ENCODE assay signal across 14 cellular contexts in genomic region chr1:107637101-107637500, GRCh38.
A peak's percentile ranks its signal among the peaks of the same experiment; 100 is the strongest.
DNase-seq lines count a peak whose midpoint lies in the region; ATAC-seq, FAIRE-seq and TF ChIP-seq lines count a peak whose summit lies in the region.
"Had no signal": no experiment of that assay in that cellular context is flagged by ENCODE, and none has a peak within 500 bp of the region (broad histone marks: within the 10 kb centered on the region; RNA-seq: fewer than 3 reads in every experiment).

No MANE protein-coding gene starts in this region.

- intact Hi-C loops in activated CD8-positive, alpha-beta T cell treated with anti-CD3 and anti-CD28 coated beads for 36 hours (cut with micrococcal nuclease), result no loop called here
- intact Hi-C loops in aorta (cut with DNase I), result no loop called here

- FAIRE-seq in RCC 7860 (lab: Jason Lieb, UNC), result peak; percentile 61
- FAIRE-seq: H54 had no signal

- ATAC-seq in activated CD8-positive, alpha-beta T cell treated with anti-CD3 and anti-CD28 coated beads for 36 hours, result no peak
- no peak for ATAC-seq in aorta (ENCODE audit: low FRiP score)
- ATAC-seq: CD8-positive, alpha-beta T cell had no signal

- CTCF ChIA-PET in activated CD8-positive, alpha-beta T cell treated with anti-CD3 and anti-CD28 coated beads for 36 hours (lab: Charles Lee), result no interaction called here

- no peak overlapping the region for H3K27ac ChIP-seq in aorta (ENCODE audit: low read depth in 1 of 2, low read length in 2 of 2)

- H3K4me3 ChIP-seq in aorta (ENCODE audit: low read length in 2 of 2), result no peak overlapping the region

- H3K4me3 Mint-ChIP-seq in endothelial cell (ENCODE audit: unreplicated experiment), result no peak overlapping the region
- no peak overlapping the region for H3K4me3 Mint-ChIP-seq in activated CD8-positive, alpha-beta T cell treated with anti-CD3 and anti-CD28 coated beads for 36 hours
- no peak overlapping the region for H3K4me3 Mint-ChIP-seq in osteocyte (ENCODE audit: unreplicated experiment)
- H3K4me3 Mint-ChIP-seq: CD14-positive monocyte; CD8-positive, alpha-beta T cell; IgD-negative memory B cell had no signal

- no peaks in the 10 kb centered on the region for H3K36me3 ChIP-seq in aorta (ENCODE audit: control insufficient read depth in 1 of 2, insufficient read depth in 2 of 2, low read length in 1 of 2)

- H3K9me3 Mint-ChIP-seq in endothelial cell (ENCODE audit: unreplicated experiment) (no peaks in the 10 kb centered on the region), osteocyte (ENCODE audit: unreplicated experiment) (no peaks in the 10 kb centered on the region)
- H3K9me3 Mint-ChIP-seq in activated CD8-positive, alpha-beta T cell treated with anti-CD3 and anti-CD28 coated beads for 36 hours, result no peaks in the 10 kb centered on the region
- H3K9me3 Mint-ChIP-seq: CD8-positive, alpha-beta T cell had no signal

- no peaks in the 10 kb centered on the region for H3K4me1 ChIP-seq in aorta (ENCODE audit: control insufficient read depth in 1 of 2, insufficient read depth in 2 of 2, low read length in 2 of 2)

- H3K4me1 Mint-ChIP-seq in endothelial cell (ENCODE audit: unreplicated experiment) (no peaks in the 10 kb centered on the region), osteocyte (ENCODE audit: unreplicated experiment) (no peaks in the 10 kb centered on the region)
- no peaks in the 10 kb centered on the region for H3K4me1 Mint-ChIP-seq in activated CD8-positive, alpha-beta T cell treated with anti-CD3 and anti-CD28 coated beads for 36 hours (ENCODE audit: low read depth)
- H3K4me1 Mint-ChIP-seq: IgD-negative memory B cell had no signal

- no peaks in the 10 kb centered on the region for H3K27me3 ChIP-seq in aorta (ENCODE audit: control insufficient read depth in 1 of 2, insufficient read depth in 2 of 2, low read length in 1 of 2)

- peak; percentile 50 for DNase-seq in H4 (ENCODE audit: low spot score)
- DNase-seq in RCC 7860 (ENCODE audit: low spot score), result no peak
- peak; percentile 16 for DNase-seq in astrocyte of the hippocampus (ENCODE audit: low read depth, low spot score)
- DNase-seq in endothelial cell (ENCODE audit: low spot score), result no peak
- DNase-seq in activated CD8-positive, alpha-beta T cell treated with anti-CD3 and anti-CD28 coated beads for 36 hours, result no peak
- no peak for DNase-seq in osteocyte (ENCODE audit: extremely low spot score, unreplicated experiment)
- DNase-seq in aorta, result no peak
- DNase-seq: CD8-positive, alpha-beta T cell; COR-L47; DND-41; GF-D8 had no signal

- H3K27ac Mint-ChIP-seq in endothelial cell (ENCODE audit: unreplicated experiment) (no peak overlapping the region), osteocyte (ENCODE audit: unreplicated experiment) (no peak overlapping the region)
- no peak overlapping the region for H3K27ac Mint-ChIP-seq in activated CD8-positive, alpha-beta T cell treated with anti-CD3 and anti-CD28 coated beads for 36 hours
- H3K27ac Mint-ChIP-seq: CD14-positive monocyte; CD8-positive, alpha-beta T cell; IgD-negative memory B cell had no signal

- H3K27me3 Mint-ChIP-seq in endothelial cell (ENCODE audit: unreplicated experiment) (no peaks in the 10 kb centered on the region), osteocyte (ENCODE audit: unreplicated experiment) (no peaks in the 10 kb centered on the region)
- no peaks in the 10 kb centered on the region for H3K27me3 Mint-ChIP-seq in activated CD8-positive, alpha-beta T cell treated with anti-CD3 and anti-CD28 coated beads for 36 hours
- H3K27me3 Mint-ChIP-seq: IgD-negative memory B cell had no signal

- WGBS in aorta, 2 donors, result 77 to 82% methylated on average over 6 of the region's 6 CpGs

- TF ChIP-seq CTCF in endothelial cell (IDR thresholded peaks at IDR 0.05; ENCODE audit: unreplicated experiment) (no peak), osteocyte (IDR thresholded peaks at IDR 0.05) (no peak)
- no peak for TF ChIP-seq CTCF in activated CD8-positive, alpha-beta T cell treated with anti-CD3 and anti-CD28 coated beads for 36 hours (IDR thresholded peaks at IDR 0.05)

- no peaks in the 10 kb centered on the region for H3K9me3 ChIP-seq in aorta (ENCODE audit: control insufficient read depth, low read length)

- H3K36me3 Mint-ChIP-seq in endothelial cell (ENCODE audit: low read depth, unreplicated experiment), result peaks cover 36% of the 10 kb centered on the region
- H3K36me3 Mint-ChIP-seq in activated CD8-positive, alpha-beta T cell treated with anti-CD3 and anti-CD28 coated beads for 36 hours (ENCODE audit: low read depth), result peaks cover 13% of the 10 kb centered on the region
- H3K36me3 Mint-ChIP-seq in osteocyte (ENCODE audit: unreplicated experiment), result no peaks in the 10 kb centered on the region

- POLR2A ChIA-PET in activated CD8-positive, alpha-beta T cell treated with anti-CD3 and anti-CD28 coated beads for 36 hours (lab: Charles Lee), result no interaction called here

Comparison
In these comparisons a context has a peak if more than half of its experiments do, and no peak if none do; other contexts are left out.
1. DNase-seq: peak in H4 (single experiment) and astrocyte of the hippocampus (single experiment); none in RCC 7860 (single experiment), endothelial cell (single experiment), activated CD8-positive, alpha-beta T cell treated with anti-CD3 and anti-CD28 coated beads for 36 hours (single experiment), osteocyte (single experiment) and aorta (0 of 2).